In genomic region chr10:89609730-89610393, GRCh38 we compare ENCODE assay signal across 11 cellular contexts. TPM values are rescaled to one million over a fixed set of nuclear protein-coding genes. Genes with fewer than 3 reads are reported as not detected.
A peak's percentile ranks its signal among the peaks of the same experiment; 100 is the strongest.
DNase-seq lines count a peak whose midpoint lies in the region; ATAC-seq and TF ChIP-seq lines count a peak whose summit lies in the region.
"Had no signal": no experiment of that assay in that cellular context is flagged by ENCODE, and none has a peak within 500 bp of the region (broad histone marks: within the 10 kb centered on the region; RNA-seq: fewer than 3 reads in every experiment).

No MANE protein-coding gene starts in this region.

- ATAC-seq in GM18511 (IDR thresholded peaks at IDR 0.05; ENCODE audit: unreplicated experiment) = peak; percentile 98
- ATAC-seq in GM19463 (IDR thresholded peaks at IDR 0.05; ENCODE audit: unreplicated experiment) = peak; percentile 95
- ATAC-seq in HG03045 (IDR thresholded peaks at IDR 0.05; ENCODE audit: unreplicated experiment) = peak; percentile 85
- peak; percentile 30 for ATAC-seq in activated naive CD8-positive, alpha-beta T cell treated with anti-CD3 and anti-CD28 coated beads, Interleukin-2, amount 10 ng/mL, durations not matched to agents 7 days and 5 days (ENCODE audit: low read depth)
- ATAC-seq: HCT116 had no signal

- H3K36me3 Mint-ChIP-seq in activated naive CD8-positive, alpha-beta T cell treated with anti-CD3 and anti-CD28 coated beads, Interleukin-2, amount 10 ng/mL, durations not matched to agents 7 days and 5 days = peaks cover 10% of the 10 kb centered on the region
- H3K36me3 Mint-ChIP-seq in MCF 10A (ENCODE audit: insufficient read depth, unreplicated experiment) = peaks cover 35% of the 10 kb centered on the region

- POLR2A ChIA-PET in activated naive CD8-positive, alpha-beta T cell treated with anti-CD3 and anti-CD28 coated beads, Interleukin-2, amount 10 ng/mL, durations not matched to agents 7 days and 5 days (lab: Charles Lee) = no interaction called here
- POLR2A ChIA-PET in MCF 10A (lab: Yijun Ruan, JAX) = no interaction called here

- TF ChIP-seq CTCF in MCF 10A (IDR thresholded peaks at IDR 0.05; ENCODE audit: unreplicated experiment) = no peak

- no peak overlapping the region for H3K27ac Mint-ChIP-seq in activated naive CD8-positive, alpha-beta T cell treated with anti-CD3 and anti-CD28 coated beads, Interleukin-2, amount 10 ng/mL, durations not matched to agents 7 days and 5 days
- no peak overlapping the region for H3K27ac Mint-ChIP-seq in MCF 10A (ENCODE audit: low read depth, unreplicated experiment)

- H3K9me3 Mint-ChIP-seq in activated naive CD8-positive, alpha-beta T cell treated with anti-CD3 and anti-CD28 coated beads, Interleukin-2, amount 10 ng/mL, durations not matched to agents 7 days and 5 days = no peaks in the 10 kb centered on the region
- no peaks in the 10 kb centered on the region for H3K9me3 Mint-ChIP-seq in MCF 10A (ENCODE audit: unreplicated experiment)

- BruUV-seq in MCF 10A (replicated peaks; lab: Mats Ljungman, UMichigan) = no TSS peak

- intact Hi-C loops in MCF 10A (cut with micrococcal nuclease) = no loop called here

- no peak for DNase-seq in activated naive CD8-positive, alpha-beta T cell treated with anti-CD3 and anti-CD28 coated beads, Interleukin-2, amount 10 ng/mL, durations not matched to agents 7 days and 5 days
- DNase-seq in cerebellum (ENCODE audit: low spot score) (no peak), ecto neural progenitor cell (ENCODE audit: low spot score) (no peak), NCI-H187 (lab: John Stamatoyannopoulos, UW) (no peak), MCF 10A (ENCODE audit: unreplicated experiment) (no peak)
- DNase-seq: DMS53, NCI-H1048 had no signal

- H3K4me3 Mint-ChIP-seq in activated naive CD8-positive, alpha-beta T cell treated with anti-CD3 and anti-CD28 coated beads, Interleukin-2, amount 10 ng/mL, durations not matched to agents 7 days and 5 days = no peak overlapping the region
- no peak overlapping the region for H3K4me3 Mint-ChIP-seq in MCF 10A (ENCODE audit: unreplicated experiment)

- H3K4me1 Mint-ChIP-seq in activated naive CD8-positive, alpha-beta T cell treated with anti-CD3 and anti-CD28 coated beads, Interleukin-2, amount 10 ng/mL, durations not matched to agents 7 days and 5 days = peaks cover 6% of the 10 kb centered on the region
- no peaks in the 10 kb centered on the region for H3K4me1 Mint-ChIP-seq in MCF 10A (ENCODE audit: insufficient read depth, unreplicated experiment)

- CTCF ChIA-PET in MCF 10A (lab: Yijun Ruan, JAX) = no interaction called here

- peaks cover 3% of the 10 kb centered on the region for H3K27me3 Mint-ChIP-seq in activated naive CD8-positive, alpha-beta T cell treated with anti-CD3 and anti-CD28 coated beads, Interleukin-2, amount 10 ng/mL, durations not matched to agents 7 days and 5 days
- H3K27me3 Mint-ChIP-seq in MCF 10A (ENCODE audit: insufficient read depth, unreplicated experiment) = no peaks in the 10 kb centered on the region

RNA-seq across cellular contexts. Expression of gene PANK1, which starts 35.2 kb away (rescaled TPM):
- 1 to 10 TPM; 3.2 to 4.8 TPM for total RNA-seq in activated naive CD8-positive, alpha-beta T cell treated with anti-CD3 and anti-CD28 coated beads, Interleukin-2, amount 10 ng/mL, durations not matched to agents 7 days and 5 days
- 29.7 TPM for total RNA-seq in cerebellum
- total RNA-seq in MCF 10A (2022) = 4.7 and 6.1 TPM in 2 replicates

Comparison
In these comparisons a context has a peak if more than half of its experiments do, and no peak if none do; other contexts are left out.
1. ATAC-seq: peak in every context shown above with its lines; median percentile 98 in GM18511; 95 in GM19463; 85 in HG03045; 30 in activated naive CD8-positive, alpha-beta T cell treated with anti-CD3 and anti-CD28 coated beads, Interleukin-2, amount 10 ng/mL, durations not matched to agents 7 days and 5 days.